In genomic region chr1:121518726-121519041, GRCh38 we compare ENCODE assay signal across 10 cellular contexts.
A peak's percentile ranks its signal among the peaks of the same experiment; 100 is the strongest.
DNase-seq lines count a peak whose midpoint lies in the region; ATAC-seq, FAIRE-seq and TF ChIP-seq lines count a peak whose summit lies in the region.
"Had no signal": no experiment of that assay in that cellular context is flagged by ENCODE, and none has a peak within 500 bp of the region (broad histone marks: within the 10 kb centered on the region; RNA-seq: fewer than 3 reads in every experiment).

No MANE protein-coding gene starts in this region.

- no peak for TF ChIP-seq RAD21 in H1 (IDR thresholded peaks at IDR 0.05 in 1 of 2, conservative IDR thresholded peaks at IDR 0.05 in 1 of 2; ENCODE audit: low read depth in 2 of 2, low read length in 2 of 2)

- no peaks in the 10 kb centered on the region for H3K79me1 ChIP-seq in H1 (ENCODE audit: low read depth, low read length)

- no peak overlapping the region for H2BK5ac ChIP-seq in H1 (ENCODE audit: low read depth, low read length)

- H3K23ac ChIP-seq in H1 (ENCODE audit: insufficient read length), result no peak overlapping the region

- H3K4me3 Mint-ChIP-seq in CD8-positive, alpha-beta T cell, result peak overlapping the region; percentile 96
- peak overlapping the region; percentile 91 for H3K4me3 Mint-ChIP-seq in neural crest cell

- TF ChIP-seq POLR2A in H1 (IDR thresholded peaks at IDR 0.05; ENCODE audit: control extremely low read depth in 1 of 2, low read depth in 2 of 2, low read length in 2 of 2), result no peak

- intact Hi-C loops in CD8-positive, alpha-beta T cell (cut with DNase I, micrococcal nuclease), result loop anchor here in 1 of 2 experiments (5.0 kb wide), 2 partner anchors 34 to 71 kb away; no protein-coding TSS in a partner anchor

- H3K4me3 ChIP-seq in CD8-positive, alpha-beta T cell (ENCODE audit: low read depth, low read length), result peak overlapping the region; percentile 89
- H3K4me3 ChIP-seq in OCI-LY1 (ENCODE audit: low read depth, low read length, poor library complexity, severe bottlenecking), result peak overlapping the region; percentile 78
- H3K4me3 ChIP-seq in H1 (ENCODE audit: extremely low read depth in 1 of 4, insufficient read depth in 2 of 4, low read depth in 3 of 4, low read length in 4 of 4), result peak overlapping the region; percentile 44 to 76 (median 58)

- no peaks in the 10 kb centered on the region for H3K27me3 Mint-ChIP-seq in CD8-positive, alpha-beta T cell (ENCODE audit: low read depth)
- H3K27me3 Mint-ChIP-seq in neural crest cell (ENCODE audit: low read depth), result no peaks in the 10 kb centered on the region

- H3K27ac ChIP-seq in CD8-positive, alpha-beta T cell (ENCODE audit: low read depth, low read length), result peak overlapping the region; percentile 70
- H3K27ac ChIP-seq in OCI-LY1 (ENCODE audit: low read depth, low read length, poor library complexity, severe bottlenecking) (peak overlapping the region; percentile 95), H1 (ENCODE audit: low read depth, low read length) (no peak overlapping the region)
- H3K27ac ChIP-seq: neutrophil, thyroid gland had no signal

- H3K79me2 ChIP-seq in OCI-LY1 (ENCODE audit: insufficient read depth, low read length) (no peaks in the 10 kb centered on the region), H1 (ENCODE audit: control insufficient read depth in 1 of 2, insufficient read depth in 2 of 2, low read length in 2 of 2) (no peaks in the 10 kb centered on the region)

- H3K56ac ChIP-seq in H1 (replicated peaks; ENCODE audit: insufficient read length, low read depth, low read length), result no peak overlapping the region

- H3K4me2 ChIP-seq in OCI-LY1 (ENCODE audit: low read length), result peak overlapping the region; percentile 64
- H3K4me2 ChIP-seq in H1 (ENCODE audit: insufficient read depth in 1 of 2, low read depth in 2 of 2, low read length in 2 of 2), result peak overlapping the region; percentile 72 to 86

- no peak overlapping the region for H2BK20ac ChIP-seq in H1 (ENCODE audit: low read length)

- peak overlapping the region; percentile 65 for H4K5ac ChIP-seq in H1 (ENCODE audit: insufficient read length, low read depth, low read length)

- no peaks in the 10 kb centered on the region for H3K27me3 ChIP-seq in CD8-positive, alpha-beta T cell (ENCODE audit: insufficient read depth, low read length)
- H3K27me3 ChIP-seq in OCI-LY1 (ENCODE audit: insufficient read depth, low read length), result no peaks in the 10 kb centered on the region
- no peaks in the 10 kb centered on the region; a peak in 1 of 7 replicates for H3K27me3 ChIP-seq in H1 (replicated peaks in 1 of 4; ENCODE audit: control insufficient read depth in 3 of 4, extremely low read depth in 1 of 4, insufficient read depth in 3 of 4, low read length in 3 of 4)

- H4K91ac ChIP-seq in H1 (replicated peaks; ENCODE audit: insufficient read length, low read length), result peak overlapping the region; percentile 65

- H3K14ac ChIP-seq in H1 (ENCODE audit: insufficient read length), result no peak overlapping the region

- peaks cover 8% of the 10 kb centered on the region for H3K36me3 Mint-ChIP-seq in CD8-positive, alpha-beta T cell
- no peaks in the 10 kb centered on the region for H3K36me3 Mint-ChIP-seq in neural crest cell (ENCODE audit: low read depth)

- no peak for TF ChIP-seq EP300 in H1 (IDR thresholded peaks at IDR 0.05; ENCODE audit: borderline replicate concordance in 1 of 2, low read depth in 2 of 2, low read length in 2 of 2)

- no peaks in the 10 kb centered on the region for H3K9me3 ChIP-seq in CD8-positive, alpha-beta T cell (ENCODE audit: low read length)
- H3K9me3 ChIP-seq in OCI-LY1 (ENCODE audit: low read length) (no peaks in the 10 kb centered on the region), H1 (ENCODE audit: insufficient read depth in 2 of 2, low read depth in 1 of 2, low read length in 1 of 2) (0 out of 4 replicates have a peak, but pooled peaks cover 0 to 3% of the 10 kb centered on the region in 2 experiments)
- H3K9me3 ChIP-seq: neutrophil, thyroid gland had no signal

- peaks cover 37% of the 10 kb centered on the region for H3K4me1 ChIP-seq in CD8-positive, alpha-beta T cell (ENCODE audit: insufficient read depth, low read length)
- H3K4me1 ChIP-seq in OCI-LY1 (ENCODE audit: insufficient read depth, low read length, severe bottlenecking) (peaks cover 53% of the 10 kb centered on the region), H1 (replicated peaks in 1 of 4; ENCODE audit: control insufficient read depth in 3 of 4, insufficient read depth in 4 of 4, low read length in 3 of 4) (peaks cover 0 to 4% (median 1%) of the 10 kb centered on the region in 4 experiments; a peak in 2 of 7 replicates)

- no peak overlapping the region for H3K4ac ChIP-seq in H1 (replicated peaks; ENCODE audit: insufficient read length, low read depth, low read length)

- POLR2A ChIA-PET in CD8-positive, alpha-beta T cell (lab: Charles Lee), result interaction anchor here (1.4 to 2.0 kb wide), 2 partner anchors 22 to 32 kb away, joined by 6 to 8 read pairs; no protein-coding TSS in a partner anchor
- POLR2A ChIA-PET in H1 (lab: Charles Lee; ENCODE audit: partially characterized antibody), result interaction anchor here (0.6 to 3.1 kb wide), 2 partner anchors 10 kb away, joined by 3 to 9 read pairs; no protein-coding TSS in a partner anchor

- DNase-seq in CD8-positive, alpha-beta T cell, result no peak
- DNase-seq in H1 (ENCODE audit: low read depth in 1 of 2, low spot score in 2 of 2) (no peak), neural crest cell (ENCODE audit: low read depth, low spot score) (no peak), retina (no peak), DMS53 (lab: John Stamatoyannopoulos, UW) (no peak)

- no peak for ATAC-seq in CD8-positive, alpha-beta T cell
- ATAC-seq in GM21381 (IDR thresholded peaks at IDR 0.05; ENCODE audit: unreplicated experiment) (no peak), HG03139 (IDR thresholded peaks at IDR 0.05; ENCODE audit: unreplicated experiment) (no peak)

- FAIRE-seq in H1 (lab: Jason Lieb, UNC), result no peak

- H3K4me1 Mint-ChIP-seq in CD8-positive, alpha-beta T cell (ENCODE audit: low read depth), result peaks cover 64% of the 10 kb centered on the region
- peaks cover 29% of the 10 kb centered on the region for H3K4me1 Mint-ChIP-seq in neural crest cell

- H3K27ac Mint-ChIP-seq in CD8-positive, alpha-beta T cell, result peak overlapping the region; percentile 92
- peak overlapping the region; percentile 78 for H3K27ac Mint-ChIP-seq in neural crest cell (ENCODE audit: unreplicated experiment)

- no peaks in the 10 kb centered on the region for H4K20me1 ChIP-seq in OCI-LY1 (ENCODE audit: insufficient read depth, low read length)
- no peaks in the 10 kb centered on the region for H4K20me1 ChIP-seq in H1 (replicated peaks in 1 of 2; ENCODE audit: control insufficient read depth in 1 of 2, insufficient read depth in 2 of 2, low read length in 2 of 2)

- no peak overlapping the region for H2BK12ac ChIP-seq in H1 (ENCODE audit: low read depth, low read length)

- H3K36me3 ChIP-seq in CD8-positive, alpha-beta T cell (ENCODE audit: insufficient read depth, low read length), result no peaks in the 10 kb centered on the region
- H3K36me3 ChIP-seq in OCI-LY1 (ENCODE audit: insufficient read depth, low read length), result no peaks in the 10 kb centered on the region
- H3K36me3 ChIP-seq in H1 (ENCODE audit: control insufficient read depth in 2 of 4, insufficient read depth in 4 of 4, low read length in 3 of 4), result no peaks in the 10 kb centered on the region
- H3K36me3 ChIP-seq: neutrophil, thyroid gland had no signal

- no peaks in the 10 kb centered on the region for H3K9me3 Mint-ChIP-seq in CD8-positive, alpha-beta T cell
- peaks cover 3% of the 10 kb centered on the region for H3K9me3 Mint-ChIP-seq in neural crest cell

- H2BK120ac ChIP-seq in H1 (replicated peaks; ENCODE audit: low read depth, low read length), result no peak overlapping the region

- no peak overlapping the region for H2AK5ac ChIP-seq in H1 (ENCODE audit: low read depth, low read length)

- no peaks in the 10 kb centered on the region for H3F3A ChIP-seq in OCI-LY1 (ENCODE audit: insufficient read depth, low read length)

- no peak overlapping the region for H2BK15ac ChIP-seq in H1 (ENCODE audit: low read length)

- H2AFZ ChIP-seq in OCI-LY1 (ENCODE audit: low read length) (no peak overlapping the region), H1 (ENCODE audit: low read length) (peak overlapping the region; percentile 91)

- no peak for TF ChIP-seq CTCF in CD8-positive, alpha-beta T cell (IDR thresholded peaks at IDR 0.05)
- TF ChIP-seq CTCF in OCI-LY1 (IDR thresholded peaks at IDR 0.05; ENCODE audit: low read length) (no peak), H1 (IDR thresholded peaks at IDR 0.05; ENCODE audit: control extremely low read depth in 1 of 3, insufficient read depth in 1 of 3, low read depth in 1 of 3, low read length in 3 of 3) (no peak), neural crest cell (conservative IDR thresholded peaks at IDR 0.05) (no peak)

- H3K18ac ChIP-seq in H1 (ENCODE audit: extremely low read depth, low read length), result peak overlapping the region; percentile 78; the same call in 1 of the 2 replicates

- CTCF ChIA-PET in CD8-positive, alpha-beta T cell (lab: Charles Lee), result interaction anchor here (1.4 kb wide), 1 partner anchor 72 kb away, joined by 6 read pairs; no protein-coding TSS in a partner anchor
- CTCF ChIA-PET in H1 (lab: Charles Lee; ENCODE audit: partially characterized antibody), result no interaction called here

- 27% methylated on average over 8 of the region's 8 CpGs; no CpG with 5 or more reads in 1 of the 2 experiments for WGBS in H1 (ENCODE audit: extremely low coverage in 1 of 2, insufficient coverage in 1 of 2, insufficient read length in 1 of 2, insufficient replicate concordance in 2 of 2, low coverage in 1 of 2, low lambda C conversion rate in 2 of 2, missing lambda C conversion rate in 1 of 2), 2 experiments

- no peaks in the 10 kb centered on the region for H3K9me2 ChIP-seq in OCI-LY1 (ENCODE audit: low read depth, low read length)

- H3K23me2 ChIP-seq in H1 (ENCODE audit: low read depth, low read length), result peaks cover 7% of the 10 kb centered on the region; the same call in 1 of the 2 replicates

- peak overlapping the region; percentile 91 for H3K9ac ChIP-seq in OCI-LY1 (ENCODE audit: low read length)
- H3K9ac ChIP-seq in H1 (replicated peaks in 1 of 4; ENCODE audit: extremely low read depth in 1 of 4, low read depth in 3 of 4, low read length in 3 of 4), result peak overlapping the region; percentile 40 to 65 (median 52); a peak in 6 of 7 replicates

- H4K8ac ChIP-seq in H1 (ENCODE audit: extremely low read depth, insufficient read depth, low read length), result 0 out of 2 replicates have a peak overlapping the region, but pooled peaks have one; percentile 91

TF ChIP-seq in H1, 55 proteins besides CTCF, POLR2A, EP300 and RAD21:
- TF ChIP-seq SP2 (IDR thresholded peaks at IDR 0.05; ENCODE audit: low read length) (no peak), TBP (IDR thresholded peaks at IDR 0.05; ENCODE audit: low read depth, low read length) (no peak)
